ENCODE assay signal across 22 cellular contexts in the genomic region with DNA sequence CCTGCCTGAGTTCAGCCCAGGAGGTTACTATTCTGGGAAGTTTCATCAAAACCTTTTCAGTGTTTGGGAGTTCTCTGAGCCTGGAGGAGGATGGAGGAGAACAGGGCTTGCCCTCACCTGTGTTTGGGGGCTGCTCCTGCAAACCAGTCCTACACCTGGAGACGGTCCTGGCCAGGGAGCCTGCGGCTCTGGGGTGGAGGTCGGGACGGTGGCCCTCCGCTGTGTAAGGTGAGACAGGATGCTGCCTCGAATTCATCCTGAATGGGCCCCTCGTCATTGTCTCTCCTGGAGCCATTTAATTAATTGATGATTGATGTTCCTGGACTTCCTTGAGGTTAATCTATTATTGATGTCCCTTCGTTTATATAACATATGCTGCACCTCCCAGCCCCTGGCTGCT. TPM values are rescaled to one million over a fixed set of nuclear protein-coding genes. Genes with fewer than 3 reads are reported as not detected.
DNase-seq lines count a peak whose midpoint lies in the region; ATAC-seq, FAIRE-seq and TF ChIP-seq lines count a peak whose summit lies in the region.
"Had no signal": no experiment of that assay in that cellular context is flagged by ENCODE, and none has a peak within 500 bp of the region (broad histone marks: within the 10 kb centered on the region; RNA-seq: fewer than 3 reads in every experiment).

No MANE protein-coding gene starts in this region.

- no peak overlapping the region for H3K4me3 ChIP-seq in kidney (ENCODE audit: low read length in 2 of 2)
- H3K4me3 ChIP-seq in breast epithelium = no peak overlapping the region

- H3K9me3 ChIP-seq in kidney (ENCODE audit: control insufficient read depth in 1 of 2, low read length in 2 of 2) = no peaks in the 10 kb centered on the region
- no peaks in the 10 kb centered on the region for H3K9me3 ChIP-seq in breast epithelium

- ATAC-seq in Right ventricle myocardium inferior (no peak), left ventricle myocardium superior (no peak)
- no peak for ATAC-seq in activated CD8-positive, alpha-beta T cell treated with anti-CD3 and anti-CD28 coated beads for 36 hours

- no peaks in the 10 kb centered on the region for H3K9me3 Mint-ChIP-seq in dendritic cell treated with granulocyte-macrophage colony-stimulating factor and Interleukin-4, amounts not matched to agents 40 ng/mL and 50 ng/mL, for 4 days
- no peaks in the 10 kb centered on the region for H3K9me3 Mint-ChIP-seq in activated CD8-positive, alpha-beta T cell treated with anti-CD3 and anti-CD28 coated beads for 36 hours
- H3K9me3 Mint-ChIP-seq: CD4-positive, alpha-beta memory T cell; H9; HFFc6 had no signal

- no peaks in the 10 kb centered on the region for H3K4me1 Mint-ChIP-seq in dendritic cell treated with granulocyte-macrophage colony-stimulating factor and Interleukin-4, amounts not matched to agents 40 ng/mL and 50 ng/mL, for 4 days (ENCODE audit: low read depth)
- H3K4me1 Mint-ChIP-seq in activated CD8-positive, alpha-beta T cell treated with anti-CD3 and anti-CD28 coated beads for 36 hours (ENCODE audit: low read depth) = no peaks in the 10 kb centered on the region
- H3K4me1 Mint-ChIP-seq: B cell had no signal

- POLR2A ChIA-PET in activated CD8-positive, alpha-beta T cell treated with anti-CD3 and anti-CD28 coated beads for 36 hours (lab: Charles Lee) = interaction anchor here (1.1 kb wide), 1 partner anchor 69 kb away, joined by 3 read pairs; no protein-coding TSS in a partner anchor

- TF ChIP-seq POLR2A in breast epithelium (IDR thresholded peaks at IDR 0.05) = no peak

- no peaks in the 10 kb centered on the region for H3K27me3 ChIP-seq in breast epithelium

- no peaks in the 10 kb centered on the region for H3K36me3 ChIP-seq in kidney (ENCODE audit: control insufficient read depth in 1 of 2, insufficient read depth in 2 of 2, low read length in 2 of 2)
- no peaks in the 10 kb centered on the region for H3K36me3 ChIP-seq in breast epithelium

- peaks cover 15% of the 10 kb centered on the region for H3K36me3 Mint-ChIP-seq in dendritic cell treated with granulocyte-macrophage colony-stimulating factor and Interleukin-4, amounts not matched to agents 40 ng/mL and 50 ng/mL, for 4 days (ENCODE audit: low read depth)
- no peaks in the 10 kb centered on the region for H3K36me3 Mint-ChIP-seq in activated CD8-positive, alpha-beta T cell treated with anti-CD3 and anti-CD28 coated beads for 36 hours (ENCODE audit: low read depth)
- H3K36me3 Mint-ChIP-seq: CD4-positive, alpha-beta memory T cell had no signal

- H3K4me1 ChIP-seq in kidney (ENCODE audit: control insufficient read depth in 1 of 2, insufficient read depth in 1 of 2, low read depth in 1 of 2, low read length in 2 of 2) = peaks cover 10 to 25% of the 10 kb centered on the region in 2 donors
- peaks cover 4 to 13% of the 10 kb centered on the region in 2 donors for H3K4me1 ChIP-seq in breast epithelium

- CTCF ChIA-PET in activated CD8-positive, alpha-beta T cell treated with anti-CD3 and anti-CD28 coated beads for 36 hours (lab: Charles Lee) = no interaction called here

- H3K27ac ChIP-seq in kidney (ENCODE audit: low read depth in 2 of 2, low read length in 2 of 2) (no peak overlapping the region), breast epithelium (no peak overlapping the region)
- H3K27ac ChIP-seq: 22Rv1 had no signal

- DNase-seq in NCI-H146 (lab: John Stamatoyannopoulos, UW) (peak; percentile 27), NCI-H146 treated with DMSO at 0.1 percent for 48 hours (lab: John Stamatoyannopoulos, UW; ENCODE audit: unreplicated experiment) (no peak), Right ventricle myocardium inferior (ENCODE audit: missing footprints) (peak; percentile 5), left ventricle myocardium superior (no peak), kidney (peak; percentile 71), breast epithelium (ENCODE audit: low spot score in 2 of 2) (no peak)
- DNase-seq in activated CD8-positive, alpha-beta T cell treated with anti-CD3 and anti-CD28 coated beads for 36 hours = no peak
- DNase-seq: C1 segment of cervical spinal cord; Calu3; CD4-positive, alpha-beta memory T cell; COR-L47; DMS53; DMS79 treated with DMSO at 0.1 percent for 48 hours; GOT3; HFFc6 had no signal

- intact Hi-C loops in Right ventricle myocardium inferior (cut with DNase I) (no loop called here), left ventricle myocardium superior (cut with micrococcal nuclease) (loop anchor here (10.0 kb wide), 1 partner anchor 48 kb away; no protein-coding TSS in a partner anchor), kidney (cut with DNase I) (no loop called here), breast epithelium (cut with DNase I; ENCODE audit: low total_unique reads) (no loop called here)
- intact Hi-C loops in dendritic cell treated with granulocyte-macrophage colony-stimulating factor and Interleukin-4, amounts not matched to agents 40 ng/mL and 50 ng/mL, for 4 days (cut with micrococcal nuclease) = no loop called here
- intact Hi-C loops in activated CD8-positive, alpha-beta T cell treated with anti-CD3 and anti-CD28 coated beads for 36 hours (cut with micrococcal nuclease) = no loop called here

- TF ChIP-seq CTCF in kidney (IDR thresholded peaks at IDR 0.05; ENCODE audit: borderline replicate concordance, extremely low read depth, insufficient read depth) = no peak
- TF ChIP-seq CTCF in activated CD8-positive, alpha-beta T cell treated with anti-CD3 and anti-CD28 coated beads for 36 hours (IDR thresholded peaks at IDR 0.05) = no peak
- no peak for TF ChIP-seq CTCF in breast epithelium (IDR thresholded peaks at IDR 0.05)

- no peaks in the 10 kb centered on the region for H3K27me3 Mint-ChIP-seq in dendritic cell treated with granulocyte-macrophage colony-stimulating factor and Interleukin-4, amounts not matched to agents 40 ng/mL and 50 ng/mL, for 4 days
- peaks cover 24% of the 10 kb centered on the region for H3K27me3 Mint-ChIP-seq in activated CD8-positive, alpha-beta T cell treated with anti-CD3 and anti-CD28 coated beads for 36 hours

- H3K27ac Mint-ChIP-seq in dendritic cell treated with granulocyte-macrophage colony-stimulating factor and Interleukin-4, amounts not matched to agents 40 ng/mL and 50 ng/mL, for 4 days = peak overlapping the region; percentile 88
- H3K27ac Mint-ChIP-seq in activated CD8-positive, alpha-beta T cell treated with anti-CD3 and anti-CD28 coated beads for 36 hours = no peak overlapping the region
- H3K27ac Mint-ChIP-seq: B cell, HFFc6 had no signal

- no peak for FAIRE-seq in kidney (lab: Jason Lieb, UNC)
- FAIRE-seq: A204.1, G401.6, GM12892 had no signal

- no peak overlapping the region for H3K9ac ChIP-seq in kidney (ENCODE audit: low read length in 2 of 2)

- H3K4me3 Mint-ChIP-seq in dendritic cell treated with granulocyte-macrophage colony-stimulating factor and Interleukin-4, amounts not matched to agents 40 ng/mL and 50 ng/mL, for 4 days = peak overlapping the region; percentile 14
- no peak overlapping the region for H3K4me3 Mint-ChIP-seq in activated CD8-positive, alpha-beta T cell treated with anti-CD3 and anti-CD28 coated beads for 36 hours
- H3K4me3 Mint-ChIP-seq: B cell, H9, HFFc6 had no signal

RNA-seq across cellular contexts. Expression of a gene that starts 6.3 kb away (rescaled TPM):
- total RNA-seq in Right ventricle myocardium inferior (4.3 TPM), left ventricle myocardium superior (5.5 TPM), kidney (3.9 TPM), breast epithelium (1 to 10 TPM; 2.4 to 4.5 (median 3.3) TPM)
- polyA plus RNA-seq in kidney (ENCODE audit: insufficient read depth, low read depth, low replicate concordance) = 1.4 TPM
- under 1 TPM in 1 of 2 experiments, not detected in 1; 0.05 TPM for total RNA-seq in activated CD8-positive, alpha-beta T cell treated with anti-CD3 and anti-CD28 coated beads for 36 hours
- total RNA-seq: B cell had no signal

Comparison
In these comparisons a context has a peak if more than half of its experiments do, and no peak if none do; other contexts are left out.
1. DNase-seq: peak in NCI-H146 (single experiment), Right ventricle myocardium inferior (single experiment) and kidney (single experiment); none in NCI-H146 treated with DMSO at 0.1 percent for 48 hours (single experiment), left ventricle myocardium superior (single experiment), activated CD8-positive, alpha-beta T cell treated with anti-CD3 and anti-CD28 coated beads for 36 hours (single experiment) and breast epithelium (0 of 2).